ENCODE assay signal across 30 cellular contexts in the genomic region with DNA sequence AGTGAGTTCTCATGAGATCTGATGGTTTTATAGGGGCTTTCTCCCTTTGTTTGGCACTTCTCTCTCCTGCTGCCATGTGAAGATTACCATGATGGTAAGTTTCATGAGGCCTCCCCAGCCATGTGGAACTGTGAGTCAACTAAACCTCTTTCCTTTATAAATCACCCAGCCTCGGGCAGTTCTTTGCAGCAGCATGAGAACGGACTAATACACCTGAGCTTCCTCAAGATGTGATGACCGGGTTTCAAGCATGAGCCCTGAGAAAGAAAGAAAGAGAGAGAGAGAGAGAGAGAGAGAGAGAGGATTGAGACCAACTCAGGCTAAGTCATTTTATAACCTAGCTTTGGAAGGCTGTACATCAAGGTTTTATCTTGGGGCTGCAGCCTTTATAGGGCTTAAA.
"Had no signal": no experiment of that assay in that cellular context is flagged by ENCODE, and none has a peak within 500 bp of the region (broad histone marks: within the 10 kb centered on the region; RNA-seq: fewer than 3 reads in every experiment).

No MANE protein-coding gene starts in this region.

- H3K9me3 ChIP-seq: left lung, lower lobe of right lung, neutrophil, psoas muscle, right atrium auricular region, right lobe of liver, stomach, testis, thyroid gland, transverse colon, upper lobe of left lung, vagina had no signal

- H3K4me1 ChIP-seq: left lung, lower lobe of right lung, neural progenitor cell, parathyroid adenoma, psoas muscle, right atrium auricular region, right lobe of liver, stomach, thyroid gland, transverse colon, upper lobe of left lung, vagina had no signal

- H3K36me3 ChIP-seq: left lung, lower lobe of right lung, neural progenitor cell, neutrophil, right atrium auricular region, right lobe of liver, stomach, thyroid gland, transverse colon, upper lobe of left lung, vagina had no signal

- H3K4me2 ChIP-seq: hepatocyte, neural progenitor cell had no signal

- H2AFZ ChIP-seq: hepatocyte, neural progenitor cell, parathyroid adenoma had no signal

- DNase-seq: islet precursor cell; kidney glomerular epithelial cell; left colon; left lung; lower lobe of right lung; mesendoderm; naive B cell; natural killer cell; nephron progenitor cell; occipital lobe; psoas muscle; right lobe of liver; stimulated activated CD4-positive, alpha-beta T cell treated with anti-CD3 and anti-CD28 coated beads, Interleukin-12 subunit alpha, Interleukin-12 subunit beta, amount 100 ng/mL, for 4 hours; stimulated activated CD4-positive, alpha-beta T cell treated with anti-CD3 and anti-CD28 coated beads, Interleukin-15, amount 100 ng/mL, for 24 hours; stimulated activated CD4-positive, alpha-beta T cell treated with anti-CD3 and anti-CD28 coated beads, Interleukin-2, amount 100 ng/mL, for 24 hours; stimulated activated CD4-positive, alpha-beta T cell treated with anti-CD3 and anti-CD28 coated beads, Interleukin-4, amount 100 ng/mL, for 1 hour; stimulated activated naive B cell treated with anti-CD40 and anti-IgM and Interleukin-4, amounts not matched to agents 10 μg/mL and 1 μg/mL and 100 μg/mL, for 72 hours; stimulated activated naive CD8-positive, alpha-beta T cell treated with anti-CD3 and anti-CD28 coated beads, Interleukin-15, Interleukin-2, amounts not matched to agents 100 U/mL and 50 U/mL, for 24 hours; stomach; testis; thyroid gland; transverse colon; upper lobe of left lung had no signal

- H3K27ac ChIP-seq: hepatocyte, left lung, lower lobe of right lung, neural progenitor cell, neutrophil, parathyroid adenoma, psoas muscle, right atrium auricular region, right lobe of liver, skin epidermis, stomach, testis, thyroid gland, transverse colon, upper lobe of left lung, vagina had no signal

- H3K79me2 ChIP-seq: hepatocyte, parathyroid adenoma had no signal

- H3K4me3 ChIP-seq: hepatocyte, left lung, lower lobe of right lung, neural progenitor cell, psoas muscle, right atrium auricular region, right lobe of liver, skin epidermis, stomach, testis, thyroid gland, transverse colon, upper lobe of left lung, vagina had no signal

- H3K27me3 ChIP-seq: hepatocyte, left lung, neural progenitor cell, neutrophil, right atrium auricular region, right lobe of liver, stomach, testis, thyroid gland, transverse colon, upper lobe of left lung, vagina had no signal

- H3K9ac ChIP-seq: neural progenitor cell, parathyroid adenoma had no signal

- ATAC-seq: left colon; left lung; lower lobe of right lung; natural killer cell; psoas muscle; right lobe of liver; stimulated activated naive B cell treated with anti-CD40 and anti-IgM and Interleukin-4, amounts not matched to agents 10 μg/mL and 1 μg/mL and 100 μg/mL, for 72 hours; stimulated activated naive CD8-positive, alpha-beta T cell treated with anti-CD3 and anti-CD28 coated beads, Interleukin-15, Interleukin-2, amounts not matched to agents 100 U/mL and 50 U/mL, for 24 hours had no signal
